Comparison of ENCODE assay signal across 7 cellular contexts in genomic region chr12:57476993-57477709, GRCh38. TPM values are rescaled to one million over a fixed set of nuclear protein-coding genes. Genes with fewer than 3 reads are reported as not detected.
DNase-seq lines count a peak whose midpoint lies in the region; ATAC-seq and TF ChIP-seq lines count a peak whose summit lies in the region.
"Had no signal": no experiment of that assay in that cellular context is flagged by ENCODE, and none has a peak within 500 bp of the region (broad histone marks: within the 10 kb centered on the region; RNA-seq: fewer than 3 reads in every experiment).

No MANE protein-coding gene starts in this region.

- peak in 2 of 34 experiments; percentile 34 to 40 for DNase-seq in T-cell
- no peak for DNase-seq in mesendoderm
- DNase-seq in GF-D8 (lab: John Stamatoyannopoulos, UW), result no peak
- no peak for DNase-seq in SHP77 (lab: John Stamatoyannopoulos, UW)

- no peak overlapping the region for H2AK5ac ChIP-seq in mesendoderm (ENCODE audit: low read length)

- H3K4me3 Mint-ChIP-seq in T-cell, result peak overlapping the region; percentile 98 to 99 (median 98)

- no peaks in the 10 kb centered on the region for H3K27me3 ChIP-seq in DOHH2 (ENCODE audit: control insufficient read depth, low read length)
- peaks cover 25% of the 10 kb centered on the region for H3K27me3 ChIP-seq in mesendoderm (ENCODE audit: insufficient read depth, low read length, poor library complexity)

- no peaks in the 10 kb centered on the region for H3K9me3 ChIP-seq in DOHH2 (ENCODE audit: control insufficient read depth, insufficient read depth, low read length)

- no CpG with 5 or more reads among the region's 15 CpGs for WGBS in mesendoderm (ENCODE audit: extremely low coverage, insufficient coverage, low lambda C conversion rate)

- no peak overlapping the region for H4K8ac ChIP-seq in mesendoderm (ENCODE audit: low read depth, low read length)

- peak overlapping the region; percentile 97 for H3K27ac ChIP-seq in DOHH2 (ENCODE audit: low read depth, low read length)
- H3K27ac ChIP-seq in mesendoderm (ENCODE audit: low read depth, low read length), result no peak overlapping the region

- POLR2A ChIA-PET in T-cell (lab: Charles Lee), result interaction anchor here in 1 of 2 donors (1.0 to 1.4 kb wide), 3 partner anchors 40 to 464 kb away, joined by 3 to 6 read pairs (median 6); partner anchors contain the start of genes ATP23 and DDIT3

- no peak overlapping the region for H2BK15ac ChIP-seq in mesendoderm (replicated peaks; ENCODE audit: low read depth)

- H3K4me1 ChIP-seq in DOHH2 (ENCODE audit: control insufficient read depth, low read length) (peaks cover 56% of the 10 kb centered on the region), mesendoderm (ENCODE audit: control insufficient read depth, low read depth, low read length) (peaks cover 8% of the 10 kb centered on the region)

- H3K9me3 Mint-ChIP-seq in T-cell, result no peaks in the 10 kb centered on the region

- no peaks in the 10 kb centered on the region for H4K20me1 ChIP-seq in DOHH2 (ENCODE audit: control insufficient read depth, insufficient read depth, low read depth, low read length)

- H3K27ac Mint-ChIP-seq in T-cell, result peak overlapping the region; percentile 98

- H3K79me1 ChIP-seq in mesendoderm (ENCODE audit: low read length), result no peaks in the 10 kb centered on the region

- H3K23ac ChIP-seq in mesendoderm (ENCODE audit: low read length), result no peak overlapping the region

- H3K36me3 ChIP-seq in DOHH2 (ENCODE audit: control insufficient read depth, low read length) (peaks cover 37% of the 10 kb centered on the region), mesendoderm (ENCODE audit: control insufficient read depth, insufficient read depth, low read length) (no peaks in the 10 kb centered on the region)

- ATAC-seq in T-cell (replicated peaks in 1 of 4) (peak; percentile 24 to 31 (median 26)), GM19023 (IDR thresholded peaks at IDR 0.05; ENCODE audit: unreplicated experiment) (no peak)

- H3K36me3 Mint-ChIP-seq in T-cell, result peaks cover 34% of the 10 kb centered on the region

- H3K4me3 ChIP-seq in DOHH2 (ENCODE audit: low read length) (peak overlapping the region; percentile 90), mesendoderm (ENCODE audit: low read length) (no peak overlapping the region)

- no peak overlapping the region for H4K5ac ChIP-seq in mesendoderm (ENCODE audit: low read length)

- H3K56ac ChIP-seq in mesendoderm (ENCODE audit: low read length), result peak overlapping the region; percentile 57

- peak overlapping the region; percentile 33 for H3K18ac ChIP-seq in mesendoderm (ENCODE audit: low read length)

- H3K27me3 Mint-ChIP-seq in T-cell, result no peaks in the 10 kb centered on the region

- H3K9ac ChIP-seq in mesendoderm (ENCODE audit: low read length), result peak overlapping the region; percentile 47

- peaks cover 18% of the 10 kb centered on the region for H3F3A ChIP-seq in DOHH2 (ENCODE audit: control insufficient read depth, insufficient read depth)

- CTCF ChIA-PET in T-cell (lab: Charles Lee), result interaction anchor here (0.6 to 1.9 kb wide), 13 partner anchors 9 to 166 kb away, joined by 3 to 53 read pairs (median 4); partner anchors contain the start of genes DCTN2 (in 1 of the 2), DDIT3 (in 1 of the 2) and GLI1 (in 1 of the 2)

- H3K4me2 ChIP-seq in DOHH2 (ENCODE audit: low read length), result peak overlapping the region; percentile 98
- H3K4me2 ChIP-seq in mesendoderm (ENCODE audit: low read length), result no peak overlapping the region

- H3K79me2 ChIP-seq in DOHH2 (ENCODE audit: control insufficient read depth, low read length) (peaks cover 24% of the 10 kb centered on the region), mesendoderm (ENCODE audit: control insufficient read depth, insufficient read depth, low read length) (no peaks in the 10 kb centered on the region)

- TF ChIP-seq CTCF in DOHH2 (IDR thresholded peaks at IDR 0.05; ENCODE audit: low read depth, low read length, poor library complexity, severe bottlenecking), result no peak

- H3K4ac ChIP-seq in mesendoderm (ENCODE audit: low read depth, low read length), result no peak overlapping the region

- no peaks in the 10 kb centered on the region for H3K9me2 ChIP-seq in DOHH2 (replicated peaks; ENCODE audit: control insufficient read depth, low read length)

- H2BK120ac ChIP-seq in mesendoderm (ENCODE audit: low read depth, low read length), result no peak overlapping the region

- H3K4me1 Mint-ChIP-seq in T-cell, result peaks cover 75 to 92% (median 89%) of the 10 kb centered on the region in 3 donors

- no peak overlapping the region for H2BK5ac ChIP-seq in mesendoderm (ENCODE audit: low read length)

RNA-seq across cellular contexts. Expression of gene ARHGAP9, which starts 2.5 kb away (rescaled TPM):
- total RNA-seq in T-cell, result 100 to 1,000 TPM; 198 to 413 (median 243) TPM
- polyA plus RNA-seq in mesendoderm (2013, experiment 1 of 2), result 2.5 TPM
- 3.9 TPM for polyA plus RNA-seq in mesendoderm (2013, experiment 2 of 2)
- total RNA-seq: lung microvascular endothelial cell had no signal

RNA-seq across cellular contexts. Expression of gene MARS1, which starts 10.7 kb away (rescaled TPM):
- 100 to 1,000 TPM; 167 to 350 (median 320) TPM for total RNA-seq in T-cell
- polyA plus RNA-seq in mesendoderm (2013, experiment 1 of 2), result 723 TPM
- 704 TPM for polyA plus RNA-seq in mesendoderm (2013, experiment 2 of 2)

RNA-seq across cellular contexts. Expression of gene GLI1, which starts 17.6 kb away (rescaled TPM):
- 1 to 10 TPM in 2 of 5 donors, under 1 TPM in 3; 0.53 to 1.6 (median 0.82) TPM for total RNA-seq in T-cell
- polyA plus RNA-seq in mesendoderm (2013, experiment 1 of 2), result 5.8 TPM
- polyA plus RNA-seq in mesendoderm (2013, experiment 2 of 2), result 7.3 TPM
- total RNA-seq: lung microvascular endothelial cell had no signal

RNA-seq across cellular contexts. Expression of gene INHBE, which starts 22.0 kb away (rescaled TPM):
- under 1 TPM in 3 of 5 donors, not detected in 2; 0.09 to 0.13 (median 0.12) TPM for total RNA-seq in T-cell
- 10.2 TPM for polyA plus RNA-seq in mesendoderm (2013, experiment 1 of 2)
- 10.8 TPM for polyA plus RNA-seq in mesendoderm (2013, experiment 2 of 2)
- total RNA-seq: lung microvascular endothelial cell had no signal

RNA-seq across cellular contexts. Expression of gene INHBC, which starts 42.6 kb away (rescaled TPM):
- under 1 TPM in 3 of 5 donors, not detected in 2; 0.13 to 0.23 (median 0.18) TPM for total RNA-seq in T-cell
- 0.04 TPM for polyA plus RNA-seq in mesendoderm (2013, experiment 1 of 2)
- 0.06 TPM for polyA plus RNA-seq in mesendoderm (2013, experiment 2 of 2)
- total RNA-seq: lung microvascular endothelial cell had no signal
